Comparison of ENCODE assay signal across 1 cellular context in the genomic region with DNA sequence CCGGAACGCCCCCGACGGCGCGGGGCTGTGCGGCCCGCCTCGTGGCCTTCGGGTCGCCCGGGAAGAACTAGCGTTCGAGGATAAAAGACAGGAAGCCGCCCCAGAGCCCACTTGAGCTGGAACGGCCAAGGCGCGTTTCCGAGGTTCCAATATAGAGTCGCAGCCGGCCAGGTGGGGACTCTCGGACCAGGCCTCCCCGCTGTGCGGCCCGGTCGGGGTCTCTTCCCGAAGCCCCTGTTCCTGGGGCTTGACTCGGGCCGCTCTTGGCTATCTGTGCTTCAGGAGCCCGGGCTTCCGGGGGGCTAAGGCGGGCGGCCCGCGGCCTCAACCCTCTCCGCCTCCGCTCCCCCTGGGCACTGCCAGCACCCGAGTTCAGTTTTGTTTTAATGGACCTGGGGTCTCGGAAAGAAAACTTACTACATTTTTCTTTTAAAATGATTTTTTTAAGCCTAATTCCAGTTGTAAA.
A peak's percentile ranks its signal among the peaks of the same experiment; 100 is the strongest.
TF ChIP-seq lines count a peak whose summit lies in the region.

No MANE protein-coding gene starts in this region.

TF ChIP-seq in K562, 482 proteins besides CTCF, POLR2A, EP300 and RAD21 (continued from another document and continues in another):
- TF ChIP-seq KDM4B (IDR thresholded peaks at IDR 0.05; ENCODE audit: borderline replicate concordance in 2 of 2, low read depth in 1 of 2) (no peak), ZNF121 (CRISPR knock-in tag; conservative IDR thresholded peaks at IDR 0.05) (no peak), GABPA (tag; conservative IDR thresholded peaks at IDR 0.05; ENCODE audit: low read depth) (no peak), ZNF133 (CRISPR knock-in tag; IDR thresholded peaks at IDR 0.05) (no peak), ZNF354B (CRISPR knock-in tag; IDR thresholded peaks at IDR 0.05) (no peak), MAFG (tag; conservative IDR thresholded peaks at IDR 0.05) (no peak), ESRRA (IDR thresholded peaks at IDR 0.05; ENCODE audit: borderline replicate concordance, low read depth) (no peak), ZNF311 (CRISPR knock-in tag; IDR thresholded peaks at IDR 0.05) (peak; percentile 67; the same call in 1 of the 2 replicates), ZNF830 (CRISPR knock-in tag; IDR thresholded peaks at IDR 0.05) (no peak), CHD1 (IDR thresholded peaks at IDR 0.05; ENCODE audit: low read length) (no peak), SMC3 (conservative IDR thresholded peaks at IDR 0.05; ENCODE audit: insufficient read depth, low read depth, low read length) (no peak), ZC3H8 (IDR thresholded peaks at IDR 0.05) (no peak), KAT2B (IDR thresholded peaks at IDR 0.05; ENCODE audit: low read depth, low read length) (no peak), ARID1B (IDR thresholded peaks at IDR 0.05) (no peak), ZNF263 (CRISPR knock-in tag; IDR thresholded peaks at IDR 0.05; ENCODE audit: borderline replicate concordance) (no peak), SP1 (CRISPR knock-in tag; IDR thresholded peaks at IDR 0.05) (no peak), CSDE1 (IDR thresholded peaks at IDR 0.05) (no peak), ZBED1 (IDR thresholded peaks at IDR 0.05) (no peak), C11orf30 (IDR thresholded peaks at IDR 0.05; ENCODE audit: low read depth) (no peak), BRD4 (IDR thresholded peaks at IDR 0.05) (no peak), ZNF23 (CRISPR knock-in tag; IDR thresholded peaks at IDR 0.05) (no peak), NFRKB (IDR thresholded peaks at IDR 0.05; ENCODE audit: low read depth) (no peak), SMAD2 (IDR thresholded peaks at IDR 0.05; ENCODE audit: low read depth, low read length) (no peak), SRF (CRISPR knock-in tag; IDR thresholded peaks at IDR 0.05) (0 out of 4 replicates have a peak, but pooled peaks of 1 of the 2 experiments have one; percentile 0), ZSCAN32 (CRISPR knock-in tag; IDR thresholded peaks at IDR 0.05) (no peak), ZNF764 (CRISPR knock-in tag; IDR thresholded peaks at IDR 0.05; ENCODE audit: low read depth) (no peak), NEUROD1 (IDR thresholded peaks at IDR 0.05; ENCODE audit: borderline replicate concordance, low read depth, low read length, partially characterized antibody) (no peak), CHD2 (IDR thresholded peaks at IDR 0.05; ENCODE audit: low read depth, low read length) (no peak), U2AF1 (optimal IDR thresholded peaks at IDR 0.05; ENCODE audit: low read depth, low read length) (no peak), ZNF75A (CRISPR knock-in tag; IDR thresholded peaks at IDR 0.05) (no peak; the same call in 1 of the 2 replicates)
- TF ChIP-seq, protein P1, sequence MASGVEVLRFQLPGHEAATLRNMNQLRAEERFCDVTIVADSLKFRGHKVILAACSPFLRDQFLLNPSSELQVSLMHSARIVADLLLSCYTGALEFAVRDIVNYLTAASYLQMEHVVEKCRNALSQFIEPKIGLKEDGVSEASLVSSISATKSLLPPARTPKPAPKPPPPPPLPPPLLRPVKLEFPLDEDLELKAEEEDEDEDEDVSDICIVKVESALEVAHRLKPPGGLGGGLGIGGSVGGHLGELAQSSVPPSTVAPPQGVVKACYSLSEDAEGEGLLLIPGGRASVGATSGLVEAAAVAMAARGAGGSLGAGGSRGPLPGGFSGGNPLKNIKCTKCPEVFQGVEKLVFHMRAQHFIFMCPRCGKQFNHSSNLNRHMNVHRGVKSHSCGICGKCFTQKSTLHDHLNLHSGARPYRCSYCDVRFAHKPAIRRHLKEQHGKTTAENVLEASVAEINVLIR (CRISPR knock-in tag; IDR thresholded peaks at IDR 0.05), result no peak
- TF ChIP-seq, protein P2, sequence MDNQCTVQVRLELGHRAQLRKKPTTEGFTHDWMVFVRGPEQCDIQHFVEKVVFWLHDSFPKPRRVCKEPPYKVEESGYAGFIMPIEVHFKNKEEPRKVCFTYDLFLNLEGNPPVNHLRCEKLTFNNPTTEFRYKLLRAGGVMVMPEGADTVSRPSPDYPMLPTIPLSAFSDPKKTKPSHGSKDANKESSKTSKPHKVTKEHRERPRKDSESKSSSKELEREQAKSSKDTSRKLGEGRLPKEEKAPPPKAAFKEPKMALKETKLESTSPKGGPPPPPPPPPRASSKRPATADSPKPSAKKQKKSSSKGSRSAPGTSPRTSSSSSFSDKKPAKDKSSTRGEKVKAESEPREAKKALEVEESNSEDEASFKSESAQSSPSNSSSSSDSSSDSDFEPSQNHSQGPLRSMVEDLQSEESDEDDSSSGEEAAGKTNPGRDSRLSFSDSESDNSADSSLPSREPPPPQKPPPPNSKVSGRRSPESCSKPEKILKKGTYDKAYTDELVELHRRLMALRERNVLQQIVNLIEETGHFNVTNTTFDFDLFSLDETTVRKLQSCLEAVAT (IDR thresholded peaks at IDR 0.05), result no peak
- TF ChIP-seq, protein P3, sequence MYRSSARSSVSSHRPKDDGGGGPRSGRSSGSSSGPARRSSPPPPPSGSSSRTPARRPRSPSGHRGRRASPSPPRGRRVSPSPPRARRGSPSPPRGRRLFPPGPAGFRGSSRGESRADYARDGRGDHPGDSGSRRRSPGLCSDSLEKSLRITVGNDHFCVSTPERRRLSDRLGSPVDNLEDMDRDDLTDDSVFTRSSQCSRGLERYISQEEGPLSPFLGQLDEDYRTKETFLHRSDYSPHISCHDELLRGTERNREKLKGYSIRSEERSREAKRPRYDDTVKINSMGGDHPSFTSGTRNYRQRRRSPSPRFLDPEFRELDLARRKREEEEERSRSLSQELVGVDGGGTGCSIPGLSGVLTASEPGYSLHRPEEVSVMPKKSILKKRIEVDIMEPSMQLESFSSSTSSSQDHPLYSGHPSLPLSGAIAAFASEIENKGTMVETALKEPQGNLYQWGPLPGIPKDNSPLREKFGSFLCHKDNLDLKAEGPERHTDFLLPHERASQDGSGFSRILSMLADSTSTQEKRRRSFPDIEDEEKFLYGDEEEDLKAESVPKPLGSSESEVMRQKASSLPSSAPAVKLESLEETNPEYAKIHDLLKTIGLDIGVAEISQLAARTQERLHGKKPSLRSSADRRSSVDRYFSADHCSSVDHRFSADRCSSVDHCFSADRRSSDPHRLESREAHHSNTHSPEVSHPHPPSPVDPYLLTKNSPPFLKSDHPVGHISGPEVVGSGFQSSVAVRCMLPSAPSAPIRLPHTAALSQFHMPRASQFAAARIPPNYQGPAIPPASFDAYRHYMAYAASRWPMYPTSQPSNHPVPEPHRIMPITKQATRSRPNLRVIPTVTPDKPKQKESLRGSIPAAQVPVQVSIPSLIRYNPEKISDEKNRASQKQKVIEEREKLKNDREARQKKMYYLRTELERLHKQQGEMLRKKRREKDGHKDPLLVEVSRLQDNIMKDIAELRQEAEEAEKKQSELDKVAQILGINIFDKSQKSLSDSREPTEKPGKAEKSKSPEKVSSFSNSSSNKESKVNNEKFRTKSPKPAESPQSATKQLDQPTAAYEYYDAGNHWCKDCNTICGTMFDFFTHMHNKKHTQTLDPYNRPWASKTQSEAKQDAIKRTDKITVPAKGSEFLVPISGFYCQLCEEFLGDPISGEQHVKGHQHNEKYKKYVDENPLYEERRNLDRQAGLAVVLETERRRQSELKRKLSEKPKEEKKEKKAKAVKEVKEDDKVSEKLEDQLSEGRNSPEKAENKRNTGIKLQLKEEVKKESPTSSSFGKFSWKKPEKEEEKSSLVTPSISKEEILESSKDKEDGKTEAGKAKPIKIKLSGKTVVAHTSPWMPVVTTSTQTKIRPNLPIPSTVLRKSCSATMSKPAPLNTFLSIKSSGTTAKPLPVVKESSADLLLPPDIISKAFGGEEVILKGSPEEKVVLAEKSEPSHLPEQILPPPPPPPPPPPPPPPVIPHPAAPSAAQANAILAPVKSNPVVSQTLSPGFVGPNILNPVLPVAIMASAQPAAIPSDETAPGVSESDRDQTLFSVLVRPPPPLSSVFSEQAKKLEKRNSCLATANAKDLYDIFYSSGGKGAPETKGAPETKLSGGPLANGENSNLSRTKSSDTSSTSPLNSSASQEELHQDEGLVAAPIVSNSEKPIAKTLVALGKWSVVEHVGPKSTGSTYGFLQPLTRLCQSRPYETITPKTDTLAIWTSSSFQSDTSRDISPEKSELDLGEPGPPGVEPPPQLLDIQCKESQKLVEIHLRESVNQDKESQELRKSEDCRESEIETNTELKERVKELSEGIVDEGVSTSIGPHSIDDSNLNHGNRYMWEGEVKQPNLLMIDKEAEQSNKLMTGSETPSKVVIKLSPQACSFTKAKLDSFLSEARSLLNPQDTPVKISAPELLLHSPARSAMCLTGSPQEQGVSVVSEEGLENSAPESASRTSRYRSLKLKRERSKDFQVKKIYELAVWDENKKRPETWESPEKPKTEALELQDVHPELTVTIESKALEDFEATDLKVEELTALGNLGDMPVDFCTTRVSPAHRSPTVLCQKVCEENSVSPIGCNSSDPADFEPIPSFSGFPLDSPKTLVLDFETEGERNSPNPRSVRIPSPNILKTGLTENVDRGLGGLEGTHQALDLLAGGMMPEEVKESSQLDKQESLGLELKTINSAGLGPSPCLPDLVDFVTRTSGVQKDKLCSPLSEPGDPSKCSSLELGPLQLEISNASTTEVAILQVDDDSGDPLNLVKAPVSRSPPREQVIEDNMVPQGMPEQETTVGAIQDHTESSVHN (IDR thresholded peaks at IDR 0.05; ENCODE audit: borderline replicate concordance in 1 of 2, low read depth in 1 of 2), result no peak
- TF ChIP-seq, protein P4, sequence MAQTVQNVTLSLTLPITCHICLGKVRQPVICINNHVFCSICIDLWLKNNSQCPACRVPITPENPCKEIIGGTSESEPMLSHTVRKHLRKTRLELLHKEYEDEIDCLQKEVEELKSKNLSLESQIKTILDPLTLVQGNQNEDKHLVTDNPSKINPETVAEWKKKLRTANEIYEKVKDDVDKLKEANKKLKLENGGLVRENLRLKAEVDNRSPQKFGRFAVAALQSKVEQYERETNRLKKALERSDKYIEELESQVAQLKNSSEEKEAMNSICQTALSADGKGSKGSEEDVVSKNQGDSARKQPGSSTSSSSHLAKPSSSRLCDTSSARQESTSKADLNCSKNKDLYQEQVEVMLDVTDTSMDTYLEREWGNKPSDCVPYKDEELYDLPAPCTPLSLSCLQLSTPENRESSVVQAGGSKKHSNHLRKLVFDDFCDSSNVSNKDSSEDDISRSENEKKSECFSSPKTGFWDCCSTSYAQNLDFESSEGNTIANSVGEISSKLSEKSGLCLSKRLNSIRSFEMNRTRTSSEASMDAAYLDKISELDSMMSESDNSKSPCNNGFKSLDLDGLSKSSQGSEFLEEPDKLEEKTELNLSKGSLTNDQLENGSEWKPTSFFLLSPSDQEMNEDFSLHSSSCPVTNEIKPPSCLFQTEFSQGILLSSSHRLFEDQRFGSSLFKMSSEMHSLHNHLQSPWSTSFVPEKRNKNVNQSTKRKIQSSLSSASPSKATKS (CRISPR knock-in tag; IDR thresholded peaks at IDR 0.05), result no peak
- TF ChIP-seq, protein P5, sequence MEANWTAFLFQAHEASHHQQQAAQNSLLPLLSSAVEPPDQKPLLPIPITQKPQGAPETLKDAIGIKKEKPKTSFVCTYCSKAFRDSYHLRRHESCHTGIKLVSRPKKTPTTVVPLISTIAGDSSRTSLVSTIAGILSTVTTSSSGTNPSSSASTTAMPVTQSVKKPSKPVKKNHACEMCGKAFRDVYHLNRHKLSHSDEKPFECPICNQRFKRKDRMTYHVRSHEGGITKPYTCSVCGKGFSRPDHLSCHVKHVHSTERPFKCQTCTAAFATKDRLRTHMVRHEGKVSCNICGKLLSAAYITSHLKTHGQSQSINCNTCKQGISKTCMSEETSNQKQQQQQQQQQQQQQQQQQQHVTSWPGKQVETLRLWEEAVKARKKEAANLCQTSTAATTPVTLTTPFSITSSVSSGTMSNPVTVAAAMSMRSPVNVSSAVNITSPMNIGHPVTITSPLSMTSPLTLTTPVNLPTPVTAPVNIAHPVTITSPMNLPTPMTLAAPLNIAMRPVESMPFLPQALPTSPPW (CRISPR knock-in tag; IDR thresholded peaks at IDR 0.05), result no peak
- TF ChIP-seq, protein P6, sequence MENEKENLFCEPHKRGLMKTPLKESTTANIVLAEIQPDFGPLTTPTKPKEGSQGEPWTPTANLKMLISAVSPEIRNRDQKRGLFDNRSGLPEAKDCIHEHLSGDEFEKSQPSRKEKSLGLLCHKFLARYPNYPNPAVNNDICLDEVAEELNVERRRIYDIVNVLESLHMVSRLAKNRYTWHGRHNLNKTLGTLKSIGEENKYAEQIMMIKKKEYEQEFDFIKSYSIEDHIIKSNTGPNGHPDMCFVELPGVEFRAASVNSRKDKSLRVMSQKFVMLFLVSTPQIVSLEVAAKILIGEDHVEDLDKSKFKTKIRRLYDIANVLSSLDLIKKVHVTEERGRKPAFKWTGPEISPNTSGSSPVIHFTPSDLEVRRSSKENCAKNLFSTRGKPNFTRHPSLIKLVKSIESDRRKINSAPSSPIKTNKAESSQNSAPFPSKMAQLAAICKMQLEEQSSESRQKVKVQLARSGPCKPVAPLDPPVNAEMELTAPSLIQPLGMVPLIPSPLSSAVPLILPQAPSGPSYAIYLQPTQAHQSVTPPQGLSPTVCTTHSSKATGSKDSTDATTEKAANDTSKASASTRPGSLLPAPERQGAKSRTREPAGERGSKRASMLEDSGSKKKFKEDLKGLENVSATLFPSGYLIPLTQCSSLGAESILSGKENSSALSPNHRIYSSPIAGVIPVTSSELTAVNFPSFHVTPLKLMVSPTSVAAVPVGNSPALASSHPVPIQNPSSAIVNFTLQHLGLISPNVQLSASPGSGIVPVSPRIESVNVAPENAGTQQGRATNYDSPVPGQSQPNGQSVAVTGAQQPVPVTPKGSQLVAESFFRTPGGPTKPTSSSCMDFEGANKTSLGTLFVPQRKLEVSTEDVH (IDR thresholded peaks at IDR 0.05; ENCODE audit: low read depth, partially characterized antibody), result no peak
- TF ChIP-seq, protein P7, sequence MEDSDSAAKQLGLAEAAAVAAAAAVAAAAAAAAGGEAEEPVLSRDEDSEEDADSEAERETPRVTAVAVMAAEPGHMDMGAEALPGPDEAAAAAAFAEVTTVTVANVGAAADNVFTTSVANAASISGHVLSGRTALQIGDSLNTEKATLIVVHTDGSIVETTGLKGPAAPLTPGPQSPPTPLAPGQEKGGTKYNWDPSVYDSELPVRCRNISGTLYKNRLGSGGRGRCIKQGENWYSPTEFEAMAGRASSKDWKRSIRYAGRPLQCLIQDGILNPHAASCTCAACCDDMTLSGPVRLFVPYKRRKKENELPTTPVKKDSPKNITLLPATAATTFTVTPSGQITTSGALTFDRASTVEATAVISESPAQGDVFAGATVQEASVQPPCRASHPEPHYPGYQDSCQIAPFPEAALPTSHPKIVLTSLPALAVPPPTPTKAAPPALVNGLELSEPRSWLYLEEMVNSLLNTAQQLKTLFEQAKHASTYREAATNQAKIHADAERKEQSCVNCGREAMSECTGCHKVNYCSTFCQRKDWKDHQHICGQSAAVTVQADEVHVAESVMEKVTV (CRISPR knock-in tag; IDR thresholded peaks at IDR 0.05), result peak; percentile 75; the same call in 1 of the 2 replicates
